In the genomic region with DNA sequence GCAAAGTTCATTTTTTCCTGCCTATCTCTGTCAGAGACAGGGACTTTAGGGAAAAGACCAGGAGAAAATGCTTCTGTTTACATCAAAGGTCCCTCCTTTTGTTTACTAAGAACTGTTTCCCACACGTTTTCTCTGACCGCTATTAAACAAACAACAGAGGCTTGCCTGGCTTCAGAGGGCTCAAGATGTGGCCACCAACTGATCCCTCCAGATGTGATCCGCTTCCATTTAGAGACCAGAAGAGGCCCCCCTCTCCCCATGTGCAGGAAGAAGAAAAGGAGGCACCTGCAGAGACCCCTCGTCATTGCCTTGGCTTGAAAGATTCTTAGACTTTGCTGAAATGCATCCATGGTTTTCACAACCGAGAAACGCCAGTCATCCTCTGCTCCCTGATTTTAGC, we compare ENCODE assay signal across 22 cellular contexts.
DNase-seq lines count a peak whose midpoint lies in the region; ATAC-seq and TF ChIP-seq lines count a peak whose summit lies in the region.
"Had no signal": no experiment of that assay in that cellular context is flagged by ENCODE, and none has a peak within 500 bp of the region (broad histone marks: within the 10 kb centered on the region; RNA-seq: fewer than 3 reads in every experiment).

No MANE protein-coding gene starts in this region.

- H3K36me3 ChIP-seq in H7 (replicated peaks; ENCODE audit: control insufficient read depth, insufficient read depth, low read length) (no peaks in the 10 kb centered on the region), spleen (no peaks in the 10 kb centered on the region), psoas muscle (ENCODE audit: insufficient read depth in 1 of 2, low read depth in 1 of 2) (no peaks in the 10 kb centered on the region)
- H3K36me3 ChIP-seq: ascending aorta, esophagus squamous epithelium, HAP-1, neutrophil, prostate gland had no signal

- H3K27ac ChIP-seq in spleen (peak overlapping the region in 1 of 8 donors; percentile 29), psoas muscle (no peak overlapping the region)
- H3K27ac ChIP-seq: ascending aorta, esophagus squamous epithelium, neutrophil, prostate gland, RWPE1 had no signal

- TF ChIP-seq POLR2A in spleen (IDR thresholded peaks at IDR 0.05), result no peak

- H3K9me3 ChIP-seq in spleen (no peaks in the 10 kb centered on the region), psoas muscle (no peaks in the 10 kb centered on the region)
- H3K9me3 ChIP-seq: ascending aorta, esophagus squamous epithelium, HAP-1, neutrophil, prostate gland had no signal

- TF ChIP-seq CTCF in choroid plexus epithelial cell (conservative IDR thresholded peaks at IDR 0.05; ENCODE audit: low read depth, low read length), result no peak
- no peak for TF ChIP-seq CTCF in spleen (IDR thresholded peaks at IDR 0.05 in 8 of 11, conservative IDR thresholded peaks at IDR 0.05 in 3 of 11)
- TF ChIP-seq CTCF in psoas muscle (IDR thresholded peaks at IDR 0.05), result no peak
- TF ChIP-seq CTCF in foreskin fibroblast (IDR thresholded peaks at IDR 0.05; ENCODE audit: low read depth, low read length), result no peak

- intact Hi-C loops in spleen (cut with DNase I; ENCODE audit: low total_unique reads) (no loop called here), psoas muscle (cut with DNase I) (no loop called here)

- DNase-seq in NCI-H146 (lab: John Stamatoyannopoulos, UW), result peak; percentile 40
- DNase-seq in NCI-H146 treated with DMSO at 0.1 percent for 48 hours (lab: John Stamatoyannopoulos, UW; ENCODE audit: unreplicated experiment), result no peak
- DNase-seq in H7, result peak; percentile 62
- peak; percentile 26 for DNase-seq in choroid plexus epithelial cell (ENCODE audit: low read depth)
- peak; percentile 16 for DNase-seq in spleen
- no peak for DNase-seq in psoas muscle
- no peak for DNase-seq in foreskin fibroblast
- DNase-seq: activated CD8-positive, alpha-beta memory T cell treated with anti-CD3 and anti-CD28 coated beads for 24 hours; activated gamma-delta T cell; activated naive CD8-positive, alpha-beta T cell treated with anti-CD3 and anti-CD28 coated beads, Interleukin-2, amount 10 ng/mL, durations not matched to agents 7 days and 5 days; activated T-cell treated with anti-CD3 and anti-CD28 coated beads, Interleukin-2, amount 50 U/mL, for 1 hour; CD4-positive, alpha-beta T cell; esophagus squamous epithelium; mammary epithelial cell; NCI-H1930; T-helper 2 cell had no signal

- peaks cover 0 to 9% (median 3%) of the 10 kb centered on the region in 6 donors for H3K4me1 ChIP-seq in spleen
- no peaks in the 10 kb centered on the region for H3K4me1 ChIP-seq in psoas muscle
- H3K4me1 ChIP-seq: ascending aorta, esophagus squamous epithelium, HAP-1, prostate gland had no signal

- H3K4me3 ChIP-seq in H7 (ENCODE audit: insufficient read depth, low read depth, low read length) (no peak overlapping the region), choroid plexus epithelial cell (ENCODE audit: low read depth, low read length) (no peak overlapping the region), spleen (no peak overlapping the region), psoas muscle (no peak overlapping the region), foreskin fibroblast (ENCODE audit: low read depth in 1 of 2, low read length in 2 of 2) (no peak overlapping the region)
- H3K4me3 ChIP-seq: ascending aorta, esophagus squamous epithelium, HAP-1, prostate gland had no signal

- H3K27me3 ChIP-seq in H7 (ENCODE audit: control insufficient read depth, insufficient read depth, low read length) (no peaks in the 10 kb centered on the region), spleen (replicated peaks in 1 of 7) (no peaks in the 10 kb centered on the region), psoas muscle (ENCODE audit: insufficient read depth in 3 of 3, low read length in 2 of 3) (peaks cover 0 to 3% (median 0%) of the 10 kb centered on the region in 3 donors)
- H3K27me3 ChIP-seq: ascending aorta, esophagus squamous epithelium, neutrophil had no signal

- ATAC-seq in HG02840 (IDR thresholded peaks at IDR 0.05; ENCODE audit: low FRiP score, unreplicated experiment), result no peak
- ATAC-seq in psoas muscle, result no peak

- WGBS in spleen, 5 donors, result 58 to 78% (median 71%) methylated on average over 5 to 6 of the region's 6 CpGs
- WGBS in psoas muscle, 3 donors, result 43 to 49% (median 48%) methylated on average over 6 of the region's 6 CpGs

Comparison
In these comparisons a context has a peak if more than half of its experiments do, and no peak if none do; other contexts are left out.
1. DNase-seq: peak in NCI-H146 (single experiment), H7 (single experiment), choroid plexus epithelial cell (single experiment) and spleen (single experiment); none in NCI-H146 treated with DMSO at 0.1 percent for 48 hours (single experiment), psoas muscle (0 of 2) and foreskin fibroblast (0 of 2).